Comparison of ENCODE assay signal across 1 cellular context in the genomic region with DNA sequence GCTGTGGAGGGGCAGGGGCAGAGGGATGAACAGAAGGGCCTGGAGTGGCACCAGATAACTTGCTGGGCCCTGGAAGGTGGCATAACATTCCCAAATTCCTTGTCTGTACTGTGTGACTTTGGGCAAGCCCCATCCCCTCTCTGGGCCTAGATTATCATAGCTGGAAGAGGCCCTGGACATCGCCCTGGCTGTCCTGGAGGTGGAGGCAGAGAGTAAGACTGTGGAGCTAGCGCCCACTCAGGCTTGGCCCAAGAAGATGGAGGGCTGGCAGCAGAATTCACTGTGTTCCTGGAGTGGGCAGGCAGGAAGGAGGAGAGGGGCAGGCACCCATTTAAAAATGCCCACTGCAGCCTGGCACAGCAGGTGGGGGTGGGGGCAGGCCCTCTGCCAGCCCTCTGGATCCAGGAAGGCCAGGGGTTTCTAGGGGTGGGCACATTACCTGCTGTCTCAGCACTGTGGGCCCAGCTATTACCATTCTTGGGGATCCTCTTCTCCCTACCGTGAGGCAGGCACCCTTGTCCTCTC.
TF ChIP-seq lines count a peak whose summit lies in the region.

No MANE protein-coding gene starts in this region.

TF ChIP-seq in GM12878, 131 proteins besides CTCF, POLR2A, EP300 and RAD21:
- TF ChIP-seq WRNIP1 (IDR thresholded peaks at IDR 0.05; ENCODE audit: borderline replicate concordance, low read depth, low read length) (no peak), ESRRA (IDR thresholded peaks at IDR 0.05; ENCODE audit: low read length) (no peak), CREB1 (IDR thresholded peaks at IDR 0.05; ENCODE audit: low read depth) (no peak), NFXL1 (IDR thresholded peaks at IDR 0.05; ENCODE audit: borderline replicate concordance) (0 out of 2 replicates have a peak, but pooled peaks have one; percentile 35), SUPT20H (IDR thresholded peaks at IDR 0.05; ENCODE audit: borderline replicate concordance, control insufficient read depth, low read depth, low read length) (no peak), SMARCA5 (IDR thresholded peaks at IDR 0.05) (0 out of 2 replicates have a peak, but pooled peaks have one; percentile 47), TCF3 (IDR thresholded peaks at IDR 0.05; ENCODE audit: borderline replicate concordance, insufficient read depth, low read depth, low read length) (no peak), MTA3 (IDR thresholded peaks at IDR 0.05; ENCODE audit: borderline replicate concordance, low read length) (no peak), TAF1 (IDR thresholded peaks at IDR 0.05; ENCODE audit: borderline replicate concordance, low read depth, low read length) (no peak), ZNF274 (IDR thresholded peaks at IDR 0.05; ENCODE audit: insufficient read depth, insufficient read length) (no peak), STAT1 (conservative IDR thresholded peaks at IDR 0.05) (no peak), CBFB (IDR thresholded peaks at IDR 0.05; ENCODE audit: low read depth) (no peak)
- TF ChIP-seq, protein P1, sequence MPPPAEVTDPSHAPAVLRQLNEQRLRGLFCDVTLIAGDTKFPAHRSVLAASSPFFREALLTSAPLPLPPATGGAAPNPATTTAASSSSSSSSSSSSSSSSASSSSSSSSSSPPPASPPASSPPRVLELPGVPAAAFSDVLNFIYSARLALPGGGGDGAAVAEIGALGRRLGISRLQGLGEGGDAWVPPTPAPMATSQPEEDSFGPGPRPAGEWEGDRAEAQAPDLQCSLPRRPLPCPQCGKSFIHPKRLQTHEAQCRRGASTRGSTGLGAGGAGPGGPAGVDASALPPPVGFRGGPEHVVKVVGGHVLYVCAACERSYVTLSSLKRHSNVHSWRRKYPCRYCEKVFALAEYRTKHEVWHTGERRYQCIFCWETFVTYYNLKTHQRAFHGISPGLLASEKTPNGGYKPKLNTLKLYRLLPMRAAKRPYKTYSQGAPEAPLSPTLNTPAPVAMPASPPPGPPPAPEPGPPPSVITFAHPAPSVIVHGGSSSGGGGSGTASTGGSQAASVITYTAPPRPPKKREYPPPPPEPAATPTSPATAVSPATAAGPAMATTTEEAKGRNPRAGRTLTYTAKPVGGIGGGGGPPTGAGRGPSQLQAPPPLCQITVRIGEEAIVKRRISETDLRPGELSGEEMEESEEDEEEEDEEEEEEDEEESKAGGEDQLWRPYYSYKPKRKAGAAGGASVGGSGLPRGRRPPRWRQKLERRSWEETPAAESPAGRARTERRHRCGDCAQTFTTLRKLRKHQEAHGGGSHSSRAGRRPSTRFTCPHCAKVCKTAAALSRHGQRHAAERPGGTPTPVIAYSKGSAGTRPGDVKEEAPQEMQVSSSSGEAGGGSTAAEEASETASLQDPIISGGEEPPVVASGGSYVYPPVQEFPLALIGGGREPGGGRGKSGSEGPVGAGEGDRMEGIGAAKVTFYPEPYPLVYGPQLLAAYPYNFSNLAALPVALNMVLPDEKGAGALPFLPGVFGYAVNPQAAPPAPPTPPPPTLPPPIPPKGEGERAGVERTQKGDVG (CRISPR knock-in tag; IDR thresholded peaks at IDR 0.05) = no peak
- TF ChIP-seq, protein P2, sequence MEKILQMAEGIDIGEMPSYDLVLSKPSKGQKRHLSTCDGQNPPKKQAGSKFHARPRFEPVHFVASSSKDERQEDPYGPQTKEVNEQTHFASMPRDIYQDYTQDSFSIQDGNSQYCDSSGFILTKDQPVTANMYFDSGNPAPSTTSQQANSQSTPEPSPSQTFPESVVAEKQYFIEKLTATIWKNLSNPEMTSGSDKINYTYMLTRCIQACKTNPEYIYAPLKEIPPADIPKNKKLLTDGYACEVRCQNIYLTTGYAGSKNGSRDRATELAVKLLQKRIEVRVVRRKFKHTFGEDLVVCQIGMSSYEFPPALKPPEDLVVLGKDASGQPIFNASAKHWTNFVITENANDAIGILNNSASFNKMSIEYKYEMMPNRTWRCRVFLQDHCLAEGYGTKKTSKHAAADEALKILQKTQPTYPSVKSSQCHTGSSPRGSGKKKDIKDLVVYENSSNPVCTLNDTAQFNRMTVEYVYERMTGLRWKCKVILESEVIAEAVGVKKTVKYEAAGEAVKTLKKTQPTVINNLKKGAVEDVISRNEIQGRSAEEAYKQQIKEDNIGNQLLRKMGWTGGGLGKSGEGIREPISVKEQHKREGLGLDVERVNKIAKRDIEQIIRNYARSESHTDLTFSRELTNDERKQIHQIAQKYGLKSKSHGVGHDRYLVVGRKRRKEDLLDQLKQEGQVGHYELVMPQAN (conservative IDR thresholded peaks at IDR 0.05) = no peak
- TF ChIP-seq, protein P3, sequence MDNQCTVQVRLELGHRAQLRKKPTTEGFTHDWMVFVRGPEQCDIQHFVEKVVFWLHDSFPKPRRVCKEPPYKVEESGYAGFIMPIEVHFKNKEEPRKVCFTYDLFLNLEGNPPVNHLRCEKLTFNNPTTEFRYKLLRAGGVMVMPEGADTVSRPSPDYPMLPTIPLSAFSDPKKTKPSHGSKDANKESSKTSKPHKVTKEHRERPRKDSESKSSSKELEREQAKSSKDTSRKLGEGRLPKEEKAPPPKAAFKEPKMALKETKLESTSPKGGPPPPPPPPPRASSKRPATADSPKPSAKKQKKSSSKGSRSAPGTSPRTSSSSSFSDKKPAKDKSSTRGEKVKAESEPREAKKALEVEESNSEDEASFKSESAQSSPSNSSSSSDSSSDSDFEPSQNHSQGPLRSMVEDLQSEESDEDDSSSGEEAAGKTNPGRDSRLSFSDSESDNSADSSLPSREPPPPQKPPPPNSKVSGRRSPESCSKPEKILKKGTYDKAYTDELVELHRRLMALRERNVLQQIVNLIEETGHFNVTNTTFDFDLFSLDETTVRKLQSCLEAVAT (IDR thresholded peaks at IDR 0.05) = no peak
- TF ChIP-seq, protein P4, sequence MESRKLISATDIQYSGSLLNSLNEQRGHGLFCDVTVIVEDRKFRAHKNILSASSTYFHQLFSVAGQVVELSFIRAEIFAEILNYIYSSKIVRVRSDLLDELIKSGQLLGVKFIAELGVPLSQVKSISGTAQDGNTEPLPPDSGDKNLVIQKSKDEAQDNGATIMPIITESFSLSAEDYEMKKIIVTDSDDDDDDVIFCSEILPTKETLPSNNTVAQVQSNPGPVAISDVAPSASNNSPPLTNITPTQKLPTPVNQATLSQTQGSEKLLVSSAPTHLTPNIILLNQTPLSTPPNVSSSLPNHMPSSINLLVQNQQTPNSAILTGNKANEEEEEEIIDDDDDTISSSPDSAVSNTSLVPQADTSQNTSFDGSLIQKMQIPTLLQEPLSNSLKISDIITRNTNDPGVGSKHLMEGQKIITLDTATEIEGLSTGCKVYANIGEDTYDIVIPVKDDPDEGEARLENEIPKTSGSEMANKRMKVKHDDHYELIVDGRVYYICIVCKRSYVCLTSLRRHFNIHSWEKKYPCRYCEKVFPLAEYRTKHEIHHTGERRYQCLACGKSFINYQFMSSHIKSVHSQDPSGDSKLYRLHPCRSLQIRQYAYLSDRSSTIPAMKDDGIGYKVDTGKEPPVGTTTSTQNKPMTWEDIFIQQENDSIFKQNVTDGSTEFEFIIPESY (IDR thresholded peaks at IDR 0.05) = no peak
- TF ChIP-seq, protein P5, sequence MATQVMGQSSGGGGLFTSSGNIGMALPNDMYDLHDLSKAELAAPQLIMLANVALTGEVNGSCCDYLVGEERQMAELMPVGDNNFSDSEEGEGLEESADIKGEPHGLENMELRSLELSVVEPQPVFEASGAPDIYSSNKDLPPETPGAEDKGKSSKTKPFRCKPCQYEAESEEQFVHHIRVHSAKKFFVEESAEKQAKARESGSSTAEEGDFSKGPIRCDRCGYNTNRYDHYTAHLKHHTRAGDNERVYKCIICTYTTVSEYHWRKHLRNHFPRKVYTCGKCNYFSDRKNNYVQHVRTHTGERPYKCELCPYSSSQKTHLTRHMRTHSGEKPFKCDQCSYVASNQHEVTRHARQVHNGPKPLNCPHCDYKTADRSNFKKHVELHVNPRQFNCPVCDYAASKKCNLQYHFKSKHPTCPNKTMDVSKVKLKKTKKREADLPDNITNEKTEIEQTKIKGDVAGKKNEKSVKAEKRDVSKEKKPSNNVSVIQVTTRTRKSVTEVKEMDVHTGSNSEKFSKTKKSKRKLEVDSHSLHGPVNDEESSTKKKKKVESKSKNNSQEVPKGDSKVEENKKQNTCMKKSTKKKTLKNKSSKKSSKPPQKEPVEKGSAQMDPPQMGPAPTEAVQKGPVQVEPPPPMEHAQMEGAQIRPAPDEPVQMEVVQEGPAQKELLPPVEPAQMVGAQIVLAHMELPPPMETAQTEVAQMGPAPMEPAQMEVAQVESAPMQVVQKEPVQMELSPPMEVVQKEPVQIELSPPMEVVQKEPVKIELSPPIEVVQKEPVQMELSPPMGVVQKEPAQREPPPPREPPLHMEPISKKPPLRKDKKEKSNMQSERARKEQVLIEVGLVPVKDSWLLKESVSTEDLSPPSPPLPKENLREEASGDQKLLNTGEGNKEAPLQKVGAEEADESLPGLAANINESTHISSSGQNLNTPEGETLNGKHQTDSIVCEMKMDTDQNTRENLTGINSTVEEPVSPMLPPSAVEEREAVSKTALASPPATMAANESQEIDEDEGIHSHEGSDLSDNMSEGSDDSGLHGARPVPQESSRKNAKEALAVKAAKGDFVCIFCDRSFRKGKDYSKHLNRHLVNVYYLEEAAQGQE (IDR thresholded peaks at IDR 0.05; ENCODE audit: low read depth, low read length) = no peak
TF ChIP-seq in GM12878: peak in this region for 2.
